ENCODE assay signal across 2 cellular contexts in the genomic region with DNA sequence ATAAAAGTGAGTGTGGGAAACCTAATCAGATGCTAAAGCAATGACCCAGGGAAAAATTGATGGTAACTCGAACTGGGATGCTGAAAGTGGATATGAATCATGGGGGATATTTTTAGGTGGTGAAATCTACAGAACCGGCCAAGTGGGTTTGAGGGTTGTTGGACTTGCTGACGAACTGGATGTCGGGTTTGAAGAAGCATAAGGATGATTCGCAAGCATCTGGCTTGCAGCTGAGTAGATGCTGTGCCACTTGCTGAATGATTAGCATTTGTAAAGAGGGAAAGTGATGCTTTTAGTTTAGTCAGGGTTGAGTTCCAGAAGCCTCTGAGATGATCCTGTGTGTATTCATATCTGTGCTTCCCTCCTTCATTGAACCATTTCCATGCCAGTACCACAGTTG.
TF ChIP-seq lines count a peak whose summit lies in the region.

No MANE protein-coding gene starts in this region.

TF ChIP-seq in HepG2, 621 proteins besides CTCF, POLR2A, EP300 and RAD21:
- TF ChIP-seq ZNF704 (CRISPR knock-in tag; IDR thresholded peaks at IDR 0.05; ENCODE audit: borderline replicate concordance) = no peak
- TF ChIP-seq ZNF30 (CRISPR knock-in tag; IDR thresholded peaks at IDR 0.05) = no peak
- TF ChIP-seq NONO (IDR thresholded peaks at IDR 0.05) = no peak
- TF ChIP-seq NONO (CRISPR knock-in tag; conservative IDR thresholded peaks at IDR 0.05) = no peak
- TF ChIP-seq HOXA3 (CRISPR knock-in tag; IDR thresholded peaks at IDR 0.05) = no peak
- TF ChIP-seq MIER3 (CRISPR knock-in tag; IDR thresholded peaks at IDR 0.05; ENCODE audit: borderline replicate concordance) = no peak
- no peak for TF ChIP-seq BHLHE40 (IDR thresholded peaks at IDR 0.05; ENCODE audit: low read length)
- TF ChIP-seq ZNF235 (CRISPR knock-in tag; IDR thresholded peaks at IDR 0.05; ENCODE audit: borderline replicate concordance) = no peak
- TF ChIP-seq, protein P1, sequence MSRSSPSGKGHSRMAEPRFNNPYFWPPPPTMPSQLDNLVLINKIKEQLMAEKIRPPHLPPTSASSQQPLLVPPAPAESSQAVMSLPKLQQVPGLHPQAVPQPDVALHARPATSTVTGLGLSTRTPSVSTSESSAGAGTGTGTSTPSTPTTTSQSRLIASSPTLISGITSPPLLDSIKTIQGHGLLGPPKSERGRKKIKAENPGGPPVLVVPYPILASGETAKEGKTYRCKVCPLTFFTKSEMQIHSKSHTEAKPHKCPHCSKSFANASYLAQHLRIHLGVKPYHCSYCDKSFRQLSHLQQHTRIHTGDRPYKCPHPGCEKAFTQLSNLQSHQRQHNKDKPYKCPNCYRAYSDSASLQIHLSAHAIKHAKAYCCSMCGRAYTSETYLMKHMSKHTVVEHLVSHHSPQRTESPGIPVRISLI (CRISPR knock-in tag; IDR thresholded peaks at IDR 0.05; ENCODE audit: borderline replicate concordance) = no peak
- TF ChIP-seq, protein P2, sequence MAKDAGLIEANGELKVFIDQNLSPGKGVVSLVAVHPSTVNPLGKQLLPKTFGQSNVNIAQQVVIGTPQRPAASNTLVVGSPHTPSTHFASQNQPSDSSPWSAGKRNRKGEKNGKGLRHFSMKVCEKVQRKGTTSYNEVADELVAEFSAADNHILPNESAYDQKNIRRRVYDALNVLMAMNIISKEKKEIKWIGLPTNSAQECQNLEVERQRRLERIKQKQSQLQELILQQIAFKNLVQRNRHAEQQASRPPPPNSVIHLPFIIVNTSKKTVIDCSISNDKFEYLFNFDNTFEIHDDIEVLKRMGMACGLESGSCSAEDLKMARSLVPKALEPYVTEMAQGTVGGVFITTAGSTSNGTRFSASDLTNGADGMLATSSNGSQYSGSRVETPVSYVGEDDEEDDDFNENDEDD (CRISPR knock-in tag; IDR thresholded peaks at IDR 0.05; ENCODE audit: borderline replicate concordance) = no peak
- no peak for TF ChIP-seq KDM5B (CRISPR knock-in tag; IDR thresholded peaks at IDR 0.05; ENCODE audit: borderline replicate concordance)
- TF ChIP-seq RFXAP (CRISPR knock-in tag; IDR thresholded peaks at IDR 0.05; ENCODE audit: borderline replicate concordance) = no peak
- no peak for TF ChIP-seq ZNF790 (CRISPR knock-in tag; IDR thresholded peaks at IDR 0.05; ENCODE audit: borderline replicate concordance)
- no peak for TF ChIP-seq ZNF484 (CRISPR knock-in tag; IDR thresholded peaks at IDR 0.05; ENCODE audit: borderline replicate concordance, low read depth)
- no peak for TF ChIP-seq SRSF1 (optimal IDR thresholded peaks at IDR 0.05; ENCODE audit: low read depth, low read length)
- no peak for TF ChIP-seq ATF5 (CRISPR knock-in tag; IDR thresholded peaks at IDR 0.05; ENCODE audit: low read depth)

TF ChIP-seq in WTC11, 78 proteins besides CTCF, POLR2A, EP300 and RAD21 (continued from another document):
- TF ChIP-seq, protein P3, sequence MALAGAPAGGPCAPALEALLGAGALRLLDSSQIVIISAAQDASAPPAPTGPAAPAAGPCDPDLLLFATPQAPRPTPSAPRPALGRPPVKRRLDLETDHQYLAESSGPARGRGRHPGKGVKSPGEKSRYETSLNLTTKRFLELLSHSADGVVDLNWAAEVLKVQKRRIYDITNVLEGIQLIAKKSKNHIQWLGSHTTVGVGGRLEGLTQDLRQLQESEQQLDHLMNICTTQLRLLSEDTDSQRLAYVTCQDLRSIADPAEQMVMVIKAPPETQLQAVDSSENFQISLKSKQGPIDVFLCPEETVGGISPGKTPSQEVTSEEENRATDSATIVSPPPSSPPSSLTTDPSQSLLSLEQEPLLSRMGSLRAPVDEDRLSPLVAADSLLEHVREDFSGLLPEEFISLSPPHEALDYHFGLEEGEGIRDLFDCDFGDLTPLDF (CRISPR knock-in tag; IDR thresholded peaks at IDR 0.05) = no peak
- TF ChIP-seq, protein P4, sequence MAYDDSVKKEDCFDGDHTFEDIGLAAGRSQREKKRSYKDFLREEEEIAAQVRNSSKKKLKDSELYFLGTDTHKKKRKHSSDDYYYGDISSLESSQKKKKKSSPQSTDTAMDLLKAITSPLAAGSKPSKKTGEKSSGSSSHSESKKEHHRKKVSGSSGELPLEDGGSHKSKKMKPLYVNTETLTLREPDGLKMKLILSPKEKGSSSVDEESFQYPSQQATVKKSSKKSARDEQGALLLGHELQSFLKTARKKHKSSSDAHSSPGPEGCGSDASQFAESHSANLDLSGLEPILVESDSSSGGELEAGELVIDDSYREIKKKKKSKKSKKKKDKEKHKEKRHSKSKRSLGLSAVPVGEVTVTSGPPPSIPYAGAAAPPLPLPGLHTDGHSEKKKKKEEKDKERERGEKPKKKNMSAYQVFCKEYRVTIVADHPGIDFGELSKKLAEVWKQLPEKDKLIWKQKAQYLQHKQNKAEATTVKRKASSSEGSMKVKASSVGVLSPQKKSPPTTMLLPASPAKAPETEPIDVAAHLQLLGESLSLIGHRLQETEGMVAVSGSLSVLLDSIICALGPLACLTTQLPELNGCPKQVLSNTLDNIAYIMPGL (CRISPR knock-in tag; IDR thresholded peaks at IDR 0.05) = no peak
- no peak for TF ChIP-seq TEAD4 (CRISPR knock-in tag; IDR thresholded peaks at IDR 0.05)
- TF ChIP-seq CBFB (CRISPR knock-in tag; IDR thresholded peaks at IDR 0.05; ENCODE audit: low read depth) = no peak
- no peak for TF ChIP-seq PRRX2 (CRISPR knock-in tag; IDR thresholded peaks at IDR 0.05)
- TF ChIP-seq ZNF281 (CRISPR knock-in tag; IDR thresholded peaks at IDR 0.05) = no peak
- TF ChIP-seq AFF4 (CRISPR knock-in tag; IDR thresholded peaks at IDR 0.05; ENCODE audit: borderline replicate concordance) = no peak
- no peak for TF ChIP-seq ZNF396 (CRISPR knock-in tag; IDR thresholded peaks at IDR 0.05; ENCODE audit: borderline replicate concordance)
- no peak for TF ChIP-seq ZNF219 (CRISPR knock-in tag; IDR thresholded peaks at IDR 0.05; ENCODE audit: borderline replicate concordance)
- TF ChIP-seq, protein P5, sequence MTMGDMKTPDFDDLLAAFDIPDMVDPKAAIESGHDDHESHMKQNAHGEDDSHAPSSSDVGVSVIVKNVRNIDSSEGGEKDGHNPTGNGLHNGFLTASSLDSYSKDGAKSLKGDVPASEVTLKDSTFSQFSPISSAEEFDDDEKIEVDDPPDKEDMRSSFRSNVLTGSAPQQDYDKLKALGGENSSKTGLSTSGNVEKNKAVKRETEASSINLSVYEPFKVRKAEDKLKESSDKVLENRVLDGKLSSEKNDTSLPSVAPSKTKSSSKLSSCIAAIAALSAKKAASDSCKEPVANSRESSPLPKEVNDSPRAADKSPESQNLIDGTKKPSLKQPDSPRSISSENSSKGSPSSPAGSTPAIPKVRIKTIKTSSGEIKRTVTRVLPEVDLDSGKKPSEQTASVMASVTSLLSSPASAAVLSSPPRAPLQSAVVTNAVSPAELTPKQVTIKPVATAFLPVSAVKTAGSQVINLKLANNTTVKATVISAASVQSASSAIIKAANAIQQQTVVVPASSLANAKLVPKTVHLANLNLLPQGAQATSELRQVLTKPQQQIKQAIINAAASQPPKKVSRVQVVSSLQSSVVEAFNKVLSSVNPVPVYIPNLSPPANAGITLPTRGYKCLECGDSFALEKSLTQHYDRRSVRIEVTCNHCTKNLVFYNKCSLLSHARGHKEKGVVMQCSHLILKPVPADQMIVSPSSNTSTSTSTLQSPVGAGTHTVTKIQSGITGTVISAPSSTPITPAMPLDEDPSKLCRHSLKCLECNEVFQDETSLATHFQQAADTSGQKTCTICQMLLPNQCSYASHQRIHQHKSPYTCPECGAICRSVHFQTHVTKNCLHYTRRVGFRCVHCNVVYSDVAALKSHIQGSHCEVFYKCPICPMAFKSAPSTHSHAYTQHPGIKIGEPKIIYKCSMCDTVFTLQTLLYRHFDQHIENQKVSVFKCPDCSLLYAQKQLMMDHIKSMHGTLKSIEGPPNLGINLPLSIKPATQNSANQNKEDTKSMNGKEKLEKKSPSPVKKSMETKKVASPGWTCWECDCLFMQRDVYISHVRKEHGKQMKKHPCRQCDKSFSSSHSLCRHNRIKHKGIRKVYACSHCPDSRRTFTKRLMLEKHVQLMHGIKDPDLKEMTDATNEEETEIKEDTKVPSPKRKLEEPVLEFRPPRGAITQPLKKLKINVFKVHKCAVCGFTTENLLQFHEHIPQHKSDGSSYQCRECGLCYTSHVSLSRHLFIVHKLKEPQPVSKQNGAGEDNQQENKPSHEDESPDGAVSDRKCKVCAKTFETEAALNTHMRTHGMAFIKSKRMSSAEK (CRISPR knock-in tag; IDR thresholded peaks at IDR 0.05; ENCODE audit: borderline replicate concordance) = no peak
- TF ChIP-seq FOXJ3 (CRISPR knock-in tag; IDR thresholded peaks at IDR 0.05; ENCODE audit: borderline replicate concordance) = no peak
- no peak for TF ChIP-seq NR1H2 (CRISPR knock-in tag; IDR thresholded peaks at IDR 0.05)
- TF ChIP-seq ZNF423 (CRISPR knock-in tag; IDR thresholded peaks at IDR 0.05) = no peak
- no peak for TF ChIP-seq RORB (CRISPR knock-in tag; IDR thresholded peaks at IDR 0.05)
